Comparison of ENCODE assay signal across 7 cellular contexts in the genomic region with DNA sequence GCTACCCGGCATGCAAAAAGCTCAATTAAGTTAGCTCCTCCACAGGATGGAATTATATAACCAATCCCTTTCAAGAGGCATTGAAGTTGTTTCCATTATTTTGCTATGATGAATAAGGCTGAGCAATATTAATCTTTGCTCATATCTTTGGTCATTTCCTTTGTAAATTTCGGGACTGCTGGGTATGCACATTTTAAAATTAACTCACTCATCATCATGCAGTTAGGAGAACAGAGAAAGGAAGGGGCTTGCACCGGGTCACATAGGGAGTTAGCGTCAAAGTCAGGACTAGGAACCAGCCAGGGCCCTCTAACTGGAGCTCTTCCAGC. TPM values are rescaled to one million over a fixed set of nuclear protein-coding genes. Genes with fewer than 3 reads are reported as not detected.
A peak's percentile ranks its signal among the peaks of the same experiment; 100 is the strongest.
DNase-seq lines count a peak whose midpoint lies in the region; ATAC-seq and TF ChIP-seq lines count a peak whose summit lies in the region.

No MANE protein-coding gene starts in this region.

- no peak overlapping the region for H3K27ac ChIP-seq in GM23338 (ENCODE audit: low read depth)
- H3K27ac ChIP-seq in spleen = peak overlapping the region; percentile 86 to 97 (median 94)

- H3K9me3 Mint-ChIP-seq in GM23338 = peaks cover 4% of the 10 kb centered on the region; the same call in 2 of the 3 replicates

- ATAC-seq in GM23338 = no peak

- H4K20me1 ChIP-seq in GM23338 (replicated peaks; ENCODE audit: insufficient read depth) = no peaks in the 10 kb centered on the region

- TF ChIP-seq CTCF in GM23338 (conservative IDR thresholded peaks at IDR 0.05; ENCODE audit: low read depth in 2 of 2) (no peak), fibroblast of mammary gland (conservative IDR thresholded peaks at IDR 0.05; ENCODE audit: control insufficient read depth, insufficient read depth, low read depth, low read length) (no peak), spleen (IDR thresholded peaks at IDR 0.05 in 8 of 11, conservative IDR thresholded peaks at IDR 0.05 in 3 of 11) (no peak)

- H3K27me3 Mint-ChIP-seq in GM23338 (ENCODE audit: insufficient read depth, low read depth, poor library complexity) = peaks cover 15% of the 10 kb centered on the region

- intact Hi-C loops in spleen (cut with DNase I; ENCODE audit: low total_unique reads) = no loop called here

- H2AFZ ChIP-seq in GM23338 = peak overlapping the region; percentile 67; the same call in 1 of the 2 replicates

- no peak for DNase-seq in GM23338 (ENCODE audit: low spot score)
- peak; percentile 93 for DNase-seq in RKO (ENCODE audit: low spot score)
- no peak for DNase-seq in fibroblast of mammary gland (ENCODE audit: low read depth)
- DNase-seq in spleen = no peak
- DNase-seq in cerebellar nuclear complex (lab: John Stamatoyannopoulos, UW) = no peak
- DNase-seq in CD1c-positive myeloid dendritic cell (ENCODE audit: extremely low spot score) = no peak
- DNase-seq in hepatic stellate cell (ENCODE audit: low spot score) = no peak

- 4 to 10% (median 7%) methylated on average over 4 of the region's 4 CpGs for WGBS in spleen, 5 donors

- H3K36me3 Mint-ChIP-seq in GM23338 (ENCODE audit: low read depth) = no peaks in the 10 kb centered on the region; the same call in 2 of the 3 replicates

- H3K4me3 ChIP-seq in GM23338 (peak overlapping the region; percentile 77), fibroblast of mammary gland (ENCODE audit: control insufficient read depth, low read depth, low read length) (peak overlapping the region; percentile 73), spleen (peak overlapping the region; percentile 62 to 90 (median 78))

- peaks cover 0 to 4% (median 0%) of the 10 kb centered on the region in 8 donors for H3K9me3 ChIP-seq in spleen

- H3K36me3 ChIP-seq in GM23338 (ENCODE audit: insufficient read depth) (no peaks in the 10 kb centered on the region), spleen (no peaks in the 10 kb centered on the region)

- no peak for TF ChIP-seq POLR2A in spleen (IDR thresholded peaks at IDR 0.05)

- H3F3A ChIP-seq in GM23338 (replicated peaks; ENCODE audit: low read depth) = no peaks in the 10 kb centered on the region

- H3K4me1 Mint-ChIP-seq in GM23338 = peaks cover 4% of the 10 kb centered on the region

- H3K4me3 Mint-ChIP-seq in GM23338 = peak overlapping the region; percentile 79

- H3K27me3 ChIP-seq in GM23338 (ENCODE audit: insufficient read depth) = peaks cover 16% of the 10 kb centered on the region
- H3K27me3 ChIP-seq in spleen (replicated peaks in 1 of 7) = no peaks in the 10 kb centered on the region

- no peaks in the 10 kb centered on the region for H3K9me2 ChIP-seq in GM23338 (ENCODE audit: insufficient read depth)

- no peaks in the 10 kb centered on the region for H3K79me2 ChIP-seq in GM23338 (replicated peaks; ENCODE audit: insufficient read depth)

- peaks cover 12% of the 10 kb centered on the region for H3K4me1 ChIP-seq in GM23338 (ENCODE audit: insufficient read depth)
- H3K4me1 ChIP-seq in spleen = peaks cover 16 to 76% (median 53%) of the 10 kb centered on the region in 6 donors

- H3K27ac Mint-ChIP-seq in GM23338 = no peak overlapping the region; the same call in 1 of the 2 replicates

- H3K4me2 ChIP-seq in GM23338 = peak overlapping the region; percentile 72

TF ChIP-seq in GM23338, 12 proteins besides CTCF, POLR2A, EP300 and RAD21 (continues in another document):
- TF ChIP-seq, protein P1, sequence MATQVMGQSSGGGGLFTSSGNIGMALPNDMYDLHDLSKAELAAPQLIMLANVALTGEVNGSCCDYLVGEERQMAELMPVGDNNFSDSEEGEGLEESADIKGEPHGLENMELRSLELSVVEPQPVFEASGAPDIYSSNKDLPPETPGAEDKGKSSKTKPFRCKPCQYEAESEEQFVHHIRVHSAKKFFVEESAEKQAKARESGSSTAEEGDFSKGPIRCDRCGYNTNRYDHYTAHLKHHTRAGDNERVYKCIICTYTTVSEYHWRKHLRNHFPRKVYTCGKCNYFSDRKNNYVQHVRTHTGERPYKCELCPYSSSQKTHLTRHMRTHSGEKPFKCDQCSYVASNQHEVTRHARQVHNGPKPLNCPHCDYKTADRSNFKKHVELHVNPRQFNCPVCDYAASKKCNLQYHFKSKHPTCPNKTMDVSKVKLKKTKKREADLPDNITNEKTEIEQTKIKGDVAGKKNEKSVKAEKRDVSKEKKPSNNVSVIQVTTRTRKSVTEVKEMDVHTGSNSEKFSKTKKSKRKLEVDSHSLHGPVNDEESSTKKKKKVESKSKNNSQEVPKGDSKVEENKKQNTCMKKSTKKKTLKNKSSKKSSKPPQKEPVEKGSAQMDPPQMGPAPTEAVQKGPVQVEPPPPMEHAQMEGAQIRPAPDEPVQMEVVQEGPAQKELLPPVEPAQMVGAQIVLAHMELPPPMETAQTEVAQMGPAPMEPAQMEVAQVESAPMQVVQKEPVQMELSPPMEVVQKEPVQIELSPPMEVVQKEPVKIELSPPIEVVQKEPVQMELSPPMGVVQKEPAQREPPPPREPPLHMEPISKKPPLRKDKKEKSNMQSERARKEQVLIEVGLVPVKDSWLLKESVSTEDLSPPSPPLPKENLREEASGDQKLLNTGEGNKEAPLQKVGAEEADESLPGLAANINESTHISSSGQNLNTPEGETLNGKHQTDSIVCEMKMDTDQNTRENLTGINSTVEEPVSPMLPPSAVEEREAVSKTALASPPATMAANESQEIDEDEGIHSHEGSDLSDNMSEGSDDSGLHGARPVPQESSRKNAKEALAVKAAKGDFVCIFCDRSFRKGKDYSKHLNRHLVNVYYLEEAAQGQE (IDR thresholded peaks at IDR 0.05; ENCODE audit: unreplicated experiment) = no peak
- TF ChIP-seq, protein P2, sequence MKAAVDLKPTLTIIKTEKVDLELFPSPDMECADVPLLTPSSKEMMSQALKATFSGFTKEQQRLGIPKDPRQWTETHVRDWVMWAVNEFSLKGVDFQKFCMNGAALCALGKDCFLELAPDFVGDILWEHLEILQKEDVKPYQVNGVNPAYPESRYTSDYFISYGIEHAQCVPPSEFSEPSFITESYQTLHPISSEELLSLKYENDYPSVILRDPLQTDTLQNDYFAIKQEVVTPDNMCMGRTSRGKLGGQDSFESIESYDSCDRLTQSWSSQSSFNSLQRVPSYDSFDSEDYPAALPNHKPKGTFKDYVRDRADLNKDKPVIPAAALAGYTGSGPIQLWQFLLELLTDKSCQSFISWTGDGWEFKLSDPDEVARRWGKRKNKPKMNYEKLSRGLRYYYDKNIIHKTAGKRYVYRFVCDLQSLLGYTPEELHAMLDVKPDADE (IDR thresholded peaks at IDR 0.05) = no peak
- TF ChIP-seq EZH2phosphoT487 (IDR thresholded peaks at IDR 0.05; ENCODE audit: unreplicated experiment) (no peak), POLR2AphosphoS5 (IDR thresholded peaks at IDR 0.05; ENCODE audit: low read depth) (no peak), JUNB (IDR thresholded peaks at IDR 0.05; ENCODE audit: unreplicated experiment) (no peak)

RNA-seq across cellular contexts. Expression of gene FAM110A, which starts 0.4 kb away (rescaled TPM):
- total RNA-seq in GM23338 (2014; rRNA removed; shearing (Covaris generic)) = 13.7 and 15.0 TPM in 2 replicates
- polyA plus RNA-seq in GM23338 (2016; fragmentation: Nextera tagmentation; extraction: Ambion mirVana) (9.9 and 10.7 TPM in 2 replicates), spleen (10 to 100 TPM; 11.3 to 21.0 (median 12.5) TPM)
- 10 to 100 TPM; 19.7 to 32.0 (median 25.7) TPM for total RNA-seq in spleen
